18 cellular contexts compared by ENCODE assay signal in genomic region chr6:134195985-134196384, GRCh38.
"Had no signal": no experiment of that assay in that cellular context is flagged by ENCODE, and none has a peak within 500 bp of the region (broad histone marks: within the 10 kb centered on the region; RNA-seq: fewer than 3 reads in every experiment).

No MANE protein-coding gene starts in this region.

- H3K9ac ChIP-seq: neural progenitor cell had no signal

- H3K4me2 ChIP-seq: neural progenitor cell had no signal

- H3K27ac Mint-ChIP-seq: naive thymus-derived CD8-positive, alpha-beta T cell; neural progenitor cell; stimulated activated memory B cell treated with anti-CD40 and anti-IgM and Interleukin-4, amounts not matched to agents 10 μg/mL and 1 μg/mL and 100 μg/mL, for 72 hours; stimulated activated naive CD8-positive, alpha-beta T cell treated with anti-CD3 and anti-CD28 coated beads, Interleukin-15, Interleukin-2, amounts not matched to agents 100 ng/mL and 50 ng/mL, for 24 hours had no signal

- DNase-seq: dermis blood vessel endothelial cell; foreskin keratinocyte; kidney; left cardiac atrium; mucosa of descending colon; naive thymus-derived CD8-positive, alpha-beta T cell; nucleus accumbens; psoas muscle; retina; spleen; stimulated activated CD4-positive, alpha-beta T cell treated with anti-CD3 and anti-CD28 coated beads, Interleukin-15, amount 100 ng/mL, for 24 hours; stimulated activated CD4-positive, alpha-beta T cell treated with anti-CD3 and anti-CD28 coated beads, Interleukin-1b, Interleukin-23, amount 100 ng/mL, for 48 hours; stimulated activated CD4-positive, alpha-beta T cell treated with anti-CD3 and anti-CD28 coated beads, Interleukin-4, amount 100 ng/mL, for 24 hours; upper lobe of right lung had no signal

- H3K27ac ChIP-seq: foreskin keratinocyte, neural progenitor cell, psoas muscle, spleen, upper lobe of right lung had no signal

- H2AFZ ChIP-seq: neural progenitor cell had no signal

- H3K4me3 Mint-ChIP-seq: naive thymus-derived CD8-positive, alpha-beta T cell; neural progenitor cell; stimulated activated memory B cell treated with anti-CD40 and anti-IgM and Interleukin-4, amounts not matched to agents 10 μg/mL and 1 μg/mL and 100 μg/mL, for 72 hours; stimulated activated naive CD8-positive, alpha-beta T cell treated with anti-CD3 and anti-CD28 coated beads, Interleukin-15, Interleukin-2, amounts not matched to agents 100 ng/mL and 50 ng/mL, for 24 hours had no signal

- H3K36me3 ChIP-seq: neural progenitor cell, spleen, tibial nerve, upper lobe of right lung had no signal

- H3K27me3 ChIP-seq: foreskin keratinocyte, neural progenitor cell, spleen, tibial nerve, upper lobe of right lung had no signal

- H3K27me3 Mint-ChIP-seq: naive thymus-derived CD8-positive, alpha-beta T cell; stimulated activated memory B cell treated with anti-CD40 and anti-IgM and Interleukin-4, amounts not matched to agents 10 μg/mL and 1 μg/mL and 100 μg/mL, for 72 hours; stimulated activated naive CD8-positive, alpha-beta T cell treated with anti-CD3 and anti-CD28 coated beads, Interleukin-15, Interleukin-2, amounts not matched to agents 100 ng/mL and 50 ng/mL, for 24 hours had no signal

- H3K4me1 ChIP-seq: foreskin keratinocyte, psoas muscle, upper lobe of right lung had no signal

- H3K36me3 Mint-ChIP-seq: naive thymus-derived CD8-positive, alpha-beta T cell; neural progenitor cell; stimulated activated memory B cell treated with anti-CD40 and anti-IgM and Interleukin-4, amounts not matched to agents 10 μg/mL and 1 μg/mL and 100 μg/mL, for 72 hours had no signal

- H3K4me3 ChIP-seq: mucosa of descending colon, neural progenitor cell, psoas muscle, spleen, tibial nerve, upper lobe of right lung had no signal

- ATAC-seq: foreskin keratinocyte; mucosa of descending colon; naive thymus-derived CD8-positive, alpha-beta T cell; psoas muscle; stimulated activated memory B cell treated with anti-CD40 and anti-IgM and Interleukin-4, amounts not matched to agents 10 μg/mL and 1 μg/mL and 100 μg/mL, for 72 hours; upper lobe of right lung had no signal

- H3K9me3 Mint-ChIP-seq: naive thymus-derived CD8-positive, alpha-beta T cell; neural progenitor cell; stimulated activated memory B cell treated with anti-CD40 and anti-IgM and Interleukin-4, amounts not matched to agents 10 μg/mL and 1 μg/mL and 100 μg/mL, for 72 hours; stimulated activated naive CD8-positive, alpha-beta T cell treated with anti-CD3 and anti-CD28 coated beads, Interleukin-15, Interleukin-2, amounts not matched to agents 100 ng/mL and 50 ng/mL, for 24 hours had no signal

- H3K9me3 ChIP-seq: mucosa of descending colon, psoas muscle, spleen, tibial nerve, upper lobe of right lung had no signal
